ENCODE assay signal across 2 cellular contexts in genomic region chr14:20619688-20620087, GRCh38.
TF ChIP-seq lines count a peak whose summit lies in the region.

No MANE protein-coding gene starts in this region.

TF ChIP-seq in K562, 482 proteins besides CTCF, POLR2A, EP300 and RAD21:
- TF ChIP-seq TBP (optimal IDR thresholded peaks at IDR 0.05; ENCODE audit: low read depth, low read length) (peak; percentile 25), KDM1A (IDR thresholded peaks at IDR 0.05) (peak in 1 of 2 experiments; percentile 64; a peak in 2 of 4 replicates)

TF ChIP-seq in H1, 55 proteins besides CTCF, POLR2A, EP300 and RAD21:
- peak; percentile 69 for TF ChIP-seq TBP (IDR thresholded peaks at IDR 0.05; ENCODE audit: low read depth, low read length)
